Comparison of ENCODE assay signal across 14 cellular contexts in the genomic region with DNA sequence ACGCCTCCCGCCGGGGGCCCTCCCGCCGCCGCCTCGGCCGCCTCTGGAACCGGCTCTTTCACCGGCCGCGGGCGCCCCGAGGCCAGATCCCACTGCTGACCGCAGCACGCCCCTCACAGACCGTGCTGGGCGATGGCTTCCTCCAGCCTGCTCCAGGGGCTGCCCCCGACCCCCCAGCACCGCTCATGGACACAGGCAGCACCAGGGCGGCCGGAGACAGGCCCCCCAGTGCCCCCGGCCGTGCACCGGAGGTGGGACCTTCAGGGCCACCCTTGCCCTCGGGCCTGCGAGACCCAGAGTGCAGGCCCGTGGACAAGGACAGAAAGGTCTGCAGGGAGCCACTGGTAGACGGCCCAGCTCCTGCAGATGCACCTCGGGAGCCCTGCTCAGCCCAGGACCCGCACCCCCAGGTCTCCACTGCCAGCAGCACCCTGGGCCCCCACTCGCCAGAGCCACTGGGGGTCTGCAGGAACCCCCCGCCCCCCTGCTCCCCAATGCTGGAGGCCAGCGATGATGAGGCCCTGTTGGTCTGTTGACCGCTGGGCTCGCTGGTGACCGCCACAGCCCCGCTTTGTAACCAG. TPM values are rescaled to one million over a fixed set of nuclear protein-coding genes. Genes with fewer than 3 reads are reported as not detected.
DNase-seq lines count a peak whose midpoint lies in the region; ATAC-seq and TF ChIP-seq lines count a peak whose summit lies in the region.
"Had no signal": no experiment of that assay in that cellular context is flagged by ENCODE, and none has a peak within 500 bp of the region (broad histone marks: within the 10 kb centered on the region; RNA-seq: fewer than 3 reads in every experiment).

No MANE protein-coding gene starts in this region.

- no peak overlapping the region for H3K14ac ChIP-seq in neuronal stem cell (ENCODE audit: low read length)

- H2BK5ac ChIP-seq in neuronal stem cell (ENCODE audit: low read length): no peak overlapping the region

- TF ChIP-seq CTCF in HEK293 (tag by site-specific recombination; IDR thresholded peaks at IDR 0.05): no peak
- TF ChIP-seq CTCF in tibial nerve (IDR thresholded peaks at IDR 0.05): no peak

- peak overlapping the region; percentile 43 for H3K23ac ChIP-seq in neuronal stem cell (ENCODE audit: low read depth, low read length, poor library complexity)

- no peaks in the 10 kb centered on the region for H3K9me3 Mint-ChIP-seq in stimulated activated naive CD8-positive, alpha-beta T cell treated with anti-CD3 and anti-CD28 coated beads, Interleukin-15, amount 100 ng/mL, for 72 hours
- H3K9me3 Mint-ChIP-seq in activated CD4-positive, alpha-beta memory T cell treated with anti-CD3 and anti-CD28 coated beads, Interleukin-2, amount 10 ng/mL, durations not matched to agents 7 days and 5 days: peaks cover 4% of the 10 kb centered on the region
- H3K9me3 Mint-ChIP-seq: CD4-positive, CD25-positive, alpha-beta regulatory T cell had no signal

- peaks cover 9% of the 10 kb centered on the region for H3K79me1 ChIP-seq in neuronal stem cell (ENCODE audit: low read depth, low read length)

- H3K27me3 ChIP-seq in neuronal stem cell (ENCODE audit: control insufficient read depth in 3 of 3, insufficient read depth in 3 of 3, low read depth in 1 of 3, low read length in 3 of 3) (no peaks in the 10 kb centered on the region), tibial nerve (no peaks in the 10 kb centered on the region)

- no peak for DNase-seq in stimulated activated naive CD8-positive, alpha-beta T cell treated with anti-CD3 and anti-CD28 coated beads, Interleukin-15, amount 100 ng/mL, for 72 hours
- DNase-seq in stimulated activated naive CD8-positive, alpha-beta T cell treated with anti-CD3 and anti-CD28 coated beads, Interleukin-15, Interleukin-2, amounts not matched to agents 100 U/mL and 50 U/mL, for 24 hours: no peak
- no peak for DNase-seq in neuronal stem cell (ENCODE audit: low spot score)
- DNase-seq in SHP77 treated with DMSO at 0.1 percent for 48 hours (lab: John Stamatoyannopoulos, UW): no peak
- no peak for DNase-seq in activated CD4-positive, alpha-beta memory T cell treated with anti-CD3 and anti-CD28 coated beads, Interleukin-2, amount 10 ng/mL, durations not matched to agents 7 days and 5 days
- no peak for DNase-seq in tibial nerve (ENCODE audit: low spot score in 2 of 2)
- DNase-seq: Calu3; CD4-positive, CD25-positive, alpha-beta regulatory T cell; DMS 273 treated with DMSO at 0.1 percent for 48 hours; HCEC 1CT had no signal

- ATAC-seq in stimulated activated naive CD8-positive, alpha-beta T cell treated with anti-CD3 and anti-CD28 coated beads, Interleukin-15, amount 100 ng/mL, for 72 hours: peak; percentile 49
- ATAC-seq in stimulated activated naive CD8-positive, alpha-beta T cell treated with anti-CD3 and anti-CD28 coated beads, Interleukin-15, Interleukin-2, amounts not matched to agents 100 U/mL and 50 U/mL, for 24 hours: no peak

- no peaks in the 10 kb centered on the region for H3K4me1 Mint-ChIP-seq in stimulated activated naive CD8-positive, alpha-beta T cell treated with anti-CD3 and anti-CD28 coated beads, Interleukin-15, amount 100 ng/mL, for 72 hours
- no peaks in the 10 kb centered on the region for H3K4me1 Mint-ChIP-seq in activated CD4-positive, alpha-beta memory T cell treated with anti-CD3 and anti-CD28 coated beads, Interleukin-2, amount 10 ng/mL, durations not matched to agents 7 days and 5 days
- H3K4me1 Mint-ChIP-seq: CD4-positive, CD25-positive, alpha-beta regulatory T cell had no signal

- H4K8ac ChIP-seq in neuronal stem cell (ENCODE audit: low read depth, low read length): no peak overlapping the region

- H2AFZ ChIP-seq in neuronal stem cell (ENCODE audit: low read length): no peak overlapping the region

- H3K4me3 ChIP-seq in HEK293 (ENCODE audit: low read depth, low read length): no peak overlapping the region
- no peak overlapping the region for H3K4me3 ChIP-seq in neuronal stem cell (ENCODE audit: low read length in 2 of 2)
- no peak overlapping the region for H3K4me3 ChIP-seq in tibial nerve

- CTCF ChIA-PET in HEK293 (lab: Yijun Ruan, JAX): no interaction called here
- CTCF ChIA-PET in activated CD4-positive, alpha-beta memory T cell treated with anti-CD3 and anti-CD28 coated beads, Interleukin-2, amount 10 ng/mL, durations not matched to agents 7 days and 5 days (lab: Charles Lee): interaction anchor here (1.5 kb wide), 1 partner anchor 23 kb away, joined by 3 read pairs; no protein-coding TSS in a partner anchor

- no peak overlapping the region for H3K18ac ChIP-seq in neuronal stem cell (ENCODE audit: low read length)

- H2BK120ac ChIP-seq in neuronal stem cell (ENCODE audit: low read depth, low read length): no peak overlapping the region

- H4K91ac ChIP-seq in neuronal stem cell (ENCODE audit: low read depth, low read length, poor library complexity): no peak overlapping the region

- no peak overlapping the region for H2BK15ac ChIP-seq in neuronal stem cell (ENCODE audit: low read length)

- no CpG with 5 or more reads among the region's 38 CpGs for WGBS in neuronal stem cell (ENCODE audit: extremely low coverage in 2 of 2, insufficient read length in 2 of 2, insufficient replicate concordance in 1 of 2), 2 donors
- 84 to 93% methylated on average over 18 to 33 of the region's 38 CpGs for WGBS in tibial nerve, 2 donors

- no peak overlapping the region for H2AK5ac ChIP-seq in neuronal stem cell (ENCODE audit: low read depth, low read length)

- H3K4ac ChIP-seq in neuronal stem cell (ENCODE audit: low read length): no peak overlapping the region

- H3K27ac ChIP-seq in HEK293 (ENCODE audit: extremely low read depth, low read depth, low read length): 0 out of 2 replicates have a peak overlapping the region, but pooled peaks have one; percentile 16
- H3K27ac ChIP-seq in neuronal stem cell (replicated peaks; ENCODE audit: low read length): no peak overlapping the region
- H3K27ac ChIP-seq in tibial nerve: no peak overlapping the region

- no peaks in the 10 kb centered on the region for H3K27me3 Mint-ChIP-seq in stimulated activated naive CD8-positive, alpha-beta T cell treated with anti-CD3 and anti-CD28 coated beads, Interleukin-15, amount 100 ng/mL, for 72 hours
- no peaks in the 10 kb centered on the region for H3K27me3 Mint-ChIP-seq in activated CD4-positive, alpha-beta memory T cell treated with anti-CD3 and anti-CD28 coated beads, Interleukin-2, amount 10 ng/mL, durations not matched to agents 7 days and 5 days
- H3K27me3 Mint-ChIP-seq: CD4-positive, CD25-positive, alpha-beta regulatory T cell had no signal

- H3K9me3 ChIP-seq in HEK293 (ENCODE audit: control insufficient read depth, insufficient read depth, low read depth, low read length) (no peaks in the 10 kb centered on the region), neuronal stem cell (replicated peaks in 1 of 2; ENCODE audit: control insufficient read depth in 2 of 2, insufficient read depth in 1 of 2, low read depth in 1 of 2, low read length in 2 of 2) (peaks cover 0 to 4% of the 10 kb centered on the region in 2 donors), tibial nerve (no peaks in the 10 kb centered on the region)

- no peak for TF ChIP-seq EP300 in tibial nerve (IDR thresholded peaks at IDR 0.05)

- no peak overlapping the region for H3K4me2 ChIP-seq in neuronal stem cell (ENCODE audit: insufficient read depth, low read length, poor library complexity, severe bottlenecking)

- no peak overlapping the region for H3K9ac ChIP-seq in neuronal stem cell (ENCODE audit: low read depth, low read length, poor library complexity)

- no peak overlapping the region for H3K27ac Mint-ChIP-seq in stimulated activated naive CD8-positive, alpha-beta T cell treated with anti-CD3 and anti-CD28 coated beads, Interleukin-15, amount 100 ng/mL, for 72 hours
- H3K27ac Mint-ChIP-seq in activated CD4-positive, alpha-beta memory T cell treated with anti-CD3 and anti-CD28 coated beads, Interleukin-2, amount 10 ng/mL, durations not matched to agents 7 days and 5 days: no peak overlapping the region
- H3K27ac Mint-ChIP-seq: CD4-positive, CD25-positive, alpha-beta regulatory T cell had no signal

- H3K36me3 ChIP-seq in HEK293 (ENCODE audit: control insufficient read depth in 2 of 2, insufficient read depth in 1 of 2, low read length in 2 of 2) (peaks cover 24 to 49% of the 10 kb centered on the region in 2 experiments), neuronal stem cell (replicated peaks in 1 of 2; ENCODE audit: control insufficient read depth in 2 of 2, insufficient read depth in 2 of 2, low read length in 2 of 2) (peaks cover 28 to 56% of the 10 kb centered on the region in 2 donors), tibial nerve (peaks cover 0 to 56% (median 0%) of the 10 kb centered on the region in 3 donors)

- H2BK12ac ChIP-seq in neuronal stem cell (ENCODE audit: low read length): no peak overlapping the region

- TF ChIP-seq POLR2A in tibial nerve (IDR thresholded peaks at IDR 0.05): no peak

- H3K4me1 ChIP-seq in HEK293 (ENCODE audit: control insufficient read depth, insufficient read depth, low read length) (no peaks in the 10 kb centered on the region), neuronal stem cell (ENCODE audit: control insufficient read depth in 2 of 2, insufficient read depth in 1 of 2, low read depth in 1 of 2, low read length in 2 of 2) (no peaks in the 10 kb centered on the region), tibial nerve (peaks cover 0 to 13% (median 0%) of the 10 kb centered on the region in 4 donors)

- no peak overlapping the region for H3K4me3 Mint-ChIP-seq in stimulated activated naive CD8-positive, alpha-beta T cell treated with anti-CD3 and anti-CD28 coated beads, Interleukin-15, amount 100 ng/mL, for 72 hours
- H3K4me3 Mint-ChIP-seq in activated CD4-positive, alpha-beta memory T cell treated with anti-CD3 and anti-CD28 coated beads, Interleukin-2, amount 10 ng/mL, durations not matched to agents 7 days and 5 days: no peak overlapping the region
- H3K4me3 Mint-ChIP-seq: CD4-positive, CD25-positive, alpha-beta regulatory T cell had no signal

- H3K36me3 Mint-ChIP-seq in activated CD4-positive, alpha-beta memory T cell treated with anti-CD3 and anti-CD28 coated beads, Interleukin-2, amount 10 ng/mL, durations not matched to agents 7 days and 5 days (ENCODE audit: low read depth): no peaks in the 10 kb centered on the region
- H3K36me3 Mint-ChIP-seq: CD4-positive, CD25-positive, alpha-beta regulatory T cell had no signal

- POLR2A ChIA-PET in HEK293 (lab: Yijun Ruan, JAX): no interaction called here
- POLR2A ChIA-PET in activated CD4-positive, alpha-beta memory T cell treated with anti-CD3 and anti-CD28 coated beads, Interleukin-2, amount 10 ng/mL, durations not matched to agents 7 days and 5 days (lab: Charles Lee): no interaction called here

RNA-seq across cellular contexts. Expression of gene LRP3, which starts 13.0 kb away (rescaled TPM):
- 42.5 TPM for polyA plus RNA-seq in neuronal stem cell (2013, experiment 1 of 2)
- 38.5 TPM for polyA plus RNA-seq in neuronal stem cell (2013, experiment 2 of 2)
- total RNA-seq in activated CD4-positive, alpha-beta memory T cell treated with anti-CD3 and anti-CD28 coated beads, Interleukin-2, amount 10 ng/mL, durations not matched to agents 7 days and 5 days: not detected
- total RNA-seq in tibial nerve: 10 to 100 TPM; 19.0 to 39.0 (median 30.2) TPM
- total RNA-seq: CD4-positive, CD25-positive, alpha-beta regulatory T cell had no signal
- polyA plus RNA-seq: CD4-positive, CD25-positive, alpha-beta regulatory T cell had no signal

RNA-seq across cellular contexts. Expression of gene SLC7A10, which starts 18.5 kb away (rescaled TPM):
- 1.1 TPM for polyA plus RNA-seq in neuronal stem cell (2013, experiment 1 of 2)
- polyA plus RNA-seq in neuronal stem cell (2013, experiment 2 of 2): 0.97 TPM
- not detected for total RNA-seq in activated CD4-positive, alpha-beta memory T cell treated with anti-CD3 and anti-CD28 coated beads, Interleukin-2, amount 10 ng/mL, durations not matched to agents 7 days and 5 days
- 10 to 100 TPM in 3 of 4 donors, 1 to 10 TPM in 1; 4.3 to 25.8 (median 13.2) TPM for total RNA-seq in tibial nerve
- total RNA-seq: Calu3; CD4-positive, CD25-positive, alpha-beta regulatory T cell; Daoy had no signal
- polyA plus RNA-seq: AG04450, BJ had no signal

Comparison
In these comparisons a context has a peak if more than half of its experiments do, and no peak if none do; other contexts are left out.
1. RNA of gene LRP3, which starts 13.0 kb away (total RNA-seq): 19.0 to 39.0 TPM in tibial nerve; not detected in activated CD4-positive, alpha-beta memory T cell treated with anti-CD3 and anti-CD28 coated beads, Interleukin-2, amount 10 ng/mL, durations not matched to agents 7 days and 5 days; every median in the first group is over 10 times any median in the second.
2. RNA of gene SLC7A10, which starts 18.5 kb away (total RNA-seq): 4.3 to 25.8 TPM in tibial nerve; not detected in activated CD4-positive, alpha-beta memory T cell treated with anti-CD3 and anti-CD28 coated beads, Interleukin-2, amount 10 ng/mL, durations not matched to agents 7 days and 5 days; every median in the first group is over 4 times any median in the second.